8 cellular contexts compared by ENCODE assay signal in genomic region chr3:132416807-132417694, GRCh38.
DNase-seq lines count a peak whose midpoint lies in the region; ATAC-seq lines count a peak whose summit lies in the region.

Gene DNAJC13 (plus strand): TSS chr3:132417502. CDS start chr3:132434551, 17,049 bp downstream.

- DNase-seq in AG20443 (ENCODE audit: low spot score) (peak; percentile 97), NCI-H446 (lab: John Stamatoyannopoulos, UW) (peak; percentile 95 to 98), cerebellar cortex (ENCODE audit: low spot score) (peak; percentile 94), islet precursor cell (peak; percentile 96)
- peak; percentile 84 for DNase-seq in stimulated activated CD4-positive, alpha-beta T cell treated with anti-CD3 and anti-CD28 coated beads, Interleukin-12 subunit alpha, Interleukin-12 subunit beta, amount 100 ng/mL, for 4 hours

- ATAC-seq in GM19043 (IDR thresholded peaks at IDR 0.05; ENCODE audit: low read depth, unreplicated experiment) (peak; percentile 92), HG03354 (IDR thresholded peaks at IDR 0.05; ENCODE audit: poor library complexity, severe bottlenecking, unreplicated experiment) (peak; percentile 95)
- ATAC-seq in activated CD4-positive, CD25-positive, alpha-beta regulatory T cell treated with anti-CD3 and anti-CD28 coated beads, Interleukin-2, amount 50 U/mL, for 24 hours = peak; percentile 94 to 97

Comparison
In these comparisons a context has a peak if more than half of its experiments do, and no peak if none do; other contexts are left out.
1. Peak in every context shown above with its lines: DNase-seq and ATAC-seq.